In genomic region chrX:149551939-149552248, GRCh38 we compare ENCODE assay signal across 13 cellular contexts. TPM values are rescaled to one million over a fixed set of nuclear protein-coding genes. Genes with fewer than 3 reads are reported as not detected.
DNase-seq lines count a peak whose midpoint lies in the region; ATAC-seq, FAIRE-seq and TF ChIP-seq lines count a peak whose summit lies in the region.
"Not testable (repeated sequence)": the region's sequence is repeated elsewhere in the genome, so short reads cannot be mapped to it uniquely, and the experiment has no call there.
"Had no signal": no experiment of that assay in that cellular context is flagged by ENCODE, and none has a peak within 500 bp of the region (broad histone marks: within the 10 kb centered on the region; RNA-seq: fewer than 3 reads in every experiment).

No MANE protein-coding gene starts in this region.

- H3K36me3 Mint-ChIP-seq in activated T-cell treated with anti-CD3 and anti-CD28 coated beads, Interleukin-2, amount 50 U/mL, for 4 hours (ENCODE audit: insufficient read depth); stimulated activated effector memory CD8-positive, alpha-beta T cell treated with anti-CD3 and anti-CD28 coated beads, Interleukin-12 subunit alpha, Interleukin-12 subunit beta, amount 100 ng/mL, for 72 hours: not testable (repeated sequence)

- H3K9ac ChIP-seq in endothelial cell of umbilical vein (replicated peaks; ENCODE audit: extremely low read depth, insufficient read depth, low read length) = not testable (repeated sequence)

- H4K20me1 ChIP-seq in endothelial cell of umbilical vein (replicated peaks; ENCODE audit: control insufficient read depth, extremely low read depth, insufficient read depth, low read length) = not testable (repeated sequence)

- not testable (repeated sequence) for H3K4me2 ChIP-seq in endothelial cell of umbilical vein (ENCODE audit: insufficient read depth, low read length)

- H3K27me3 ChIP-seq in Panc1 (ENCODE audit: control insufficient read depth, insufficient read depth, low read length); endothelial cell of umbilical vein (ENCODE audit: control insufficient read depth in 2 of 2, insufficient read depth in 2 of 2, low read length in 2 of 2): not testable (repeated sequence)

- not testable (repeated sequence) for H3K4me3 Mint-ChIP-seq in activated T-cell treated with anti-CD3 and anti-CD28 coated beads, Interleukin-2, amount 50 U/mL, for 4 hours; stimulated activated effector memory CD8-positive, alpha-beta T cell treated with anti-CD3 and anti-CD28 coated beads, Interleukin-12 subunit alpha, Interleukin-12 subunit beta, amount 100 ng/mL, for 72 hours

- not testable (repeated sequence) for H3K4me3 ChIP-seq in Panc1 (ENCODE audit: low read depth in 2 of 2, low read length in 2 of 2); endothelial cell of umbilical vein (replicated peaks in 1 of 3; ENCODE audit: insufficient read depth in 1 of 3, low read depth in 1 of 3, low read length in 3 of 3)

- not testable (repeated sequence) for H3K27me3 Mint-ChIP-seq in activated T-cell treated with anti-CD3 and anti-CD28 coated beads, Interleukin-2, amount 50 U/mL, for 4 hours (ENCODE audit: low read depth)

- H3K9me3 Mint-ChIP-seq in activated T-cell treated with anti-CD3 and anti-CD28 coated beads, Interleukin-2, amount 50 U/mL, for 4 hours; stimulated activated effector memory CD8-positive, alpha-beta T cell treated with anti-CD3 and anti-CD28 coated beads, Interleukin-12 subunit alpha, Interleukin-12 subunit beta, amount 100 ng/mL, for 72 hours: not testable (repeated sequence)

- not testable (repeated sequence) for H3K27ac Mint-ChIP-seq in stimulated activated effector memory CD8-positive, alpha-beta T cell treated with anti-CD3 and anti-CD28 coated beads, Interleukin-12 subunit alpha, Interleukin-12 subunit beta, amount 100 ng/mL, for 72 hours

- 0 out of 2 replicates have a peak, but pooled peaks have one; percentile 29 for ATAC-seq in Panc1
- ATAC-seq in activated T-cell treated with anti-CD3 and anti-CD28 coated beads, Interleukin-2, amount 50 U/mL, for 4 hours = peak; percentile 13 to 15
- ATAC-seq in stimulated activated effector memory CD8-positive, alpha-beta T cell treated with anti-CD3 and anti-CD28 coated beads, Interleukin-12 subunit alpha, Interleukin-12 subunit beta, amount 100 ng/mL, for 72 hours = peak; percentile 62

- not testable (repeated sequence) for H3K79me2 ChIP-seq in endothelial cell of umbilical vein (ENCODE audit: control insufficient read depth, insufficient read depth, low read length)

- not testable (repeated sequence) for H3K4me1 ChIP-seq in Panc1 (ENCODE audit: control insufficient read depth, insufficient read depth, low read length); endothelial cell of umbilical vein (ENCODE audit: control insufficient read depth, extremely low read depth, insufficient read depth, low read length)

- not testable (repeated sequence) for H3K9me1 ChIP-seq in endothelial cell of umbilical vein (replicated peaks; ENCODE audit: control insufficient read depth, extremely low read depth, insufficient read depth, low read length)

- H3K36me3 ChIP-seq in Panc1 (ENCODE audit: control insufficient read depth, insufficient read depth, low read length); endothelial cell of umbilical vein (ENCODE audit: control insufficient read depth in 2 of 2, extremely low read depth in 1 of 2, insufficient read depth in 2 of 2, low read length in 2 of 2): not testable (repeated sequence)

- not testable (repeated sequence) for H3K4me1 Mint-ChIP-seq in activated T-cell treated with anti-CD3 and anti-CD28 coated beads, Interleukin-2, amount 50 U/mL, for 4 hours (ENCODE audit: low read depth); stimulated activated effector memory CD8-positive, alpha-beta T cell treated with anti-CD3 and anti-CD28 coated beads, Interleukin-12 subunit alpha, Interleukin-12 subunit beta, amount 100 ng/mL, for 72 hours

- CTCF ChIA-PET in Panc1 (lab: Charles Lee); endothelial cell of umbilical vein (lab: Charles Lee): not testable (repeated sequence)

- BruUV-seq in Panc1 (replicated peaks; lab: Mats Ljungman, UMichigan); endothelial cell of umbilical vein (replicated peaks; lab: Mats Ljungman, UMichigan): not testable (repeated sequence)

- not testable (repeated sequence) for H3K9me3 ChIP-seq in Panc1 (ENCODE audit: control insufficient read depth, insufficient read depth, low read depth, low read length); endothelial cell of umbilical vein (replicated peaks; ENCODE audit: control insufficient read depth, insufficient read depth, low read length)

- DNase-seq in GM19239 (ENCODE audit: insufficient read length, low spot score); Panc1 (ENCODE audit: low read depth, low spot score); activated T-cell treated with anti-CD3 and anti-CD28 coated beads, Interleukin-2, amount 50 U/mL, for 4 hours; endothelial cell of umbilical vein (ENCODE audit: low read depth, low spot score); stimulated activated effector memory CD8-positive, alpha-beta T cell treated with anti-CD3 and anti-CD28 coated beads, Interleukin-12 subunit alpha, Interleukin-12 subunit beta, amount 100 ng/mL, for 72 hours (ENCODE audit: low spot score in 2 of 2): not testable (repeated sequence)

- H2AFZ ChIP-seq in endothelial cell of umbilical vein (ENCODE audit: low read depth, low read length) = not testable (repeated sequence)

- TF ChIP-seq POLR2A in endothelial cell of umbilical vein (IDR thresholded peaks at IDR 0.05; ENCODE audit: low read depth, low read length) = not testable (repeated sequence)

- POLR2A ChIA-PET in Panc1 (lab: Charles Lee); endothelial cell of umbilical vein (lab: Charles Lee): not testable (repeated sequence)

- not testable (repeated sequence) for TF ChIP-seq CTCF in Panc1 (IDR thresholded peaks at IDR 0.05); endothelial cell of umbilical vein (IDR thresholded peaks at IDR 0.05; ENCODE audit: extremely low read depth in 1 of 2, insufficient read depth in 1 of 2, low read depth in 1 of 2, low read length in 2 of 2)

- H3K27ac ChIP-seq in Panc1 (ENCODE audit: low read length); endothelial cell of umbilical vein (ENCODE audit: insufficient read depth, low read depth, low read length): not testable (repeated sequence)

- dilution Hi-C loops in endothelial cell of umbilical vein (cut with MboI; ENCODE audit: extremely low pct_ligation_motif_present, low sequenced_read_pairs) = not testable (repeated sequence)

- intact Hi-C loops in Panc1 (cut with micrococcal nuclease; ENCODE audit: unreplicated experiment); endothelial cell of umbilical vein (cut with micrococcal nuclease): not testable (repeated sequence)

- in situ Hi-C loops in Panc1 (cut with HindIII; ENCODE audit: low pct_unique_long_range_greater_than_20kb, low sequenced_read_pairs) = not testable (repeated sequence)

- FAIRE-seq in GM19239 (lab: Jason Lieb, UNC) (peak; percentile 64), endothelial cell of umbilical vein (lab: Jason Lieb, UNC) (peak; percentile 85)

RNA-seq across cellular contexts. Expression of gene HSFX3, which starts 2.2 kb away (rescaled TPM):
- not detected for total RNA-seq in Panc1 (2021; ENCODE audit: unreplicated experiment)
- polyA plus RNA-seq in Panc1 (2012; ENCODE audit: insufficient read length) = not detected
- not detected for total RNA-seq in activated T-cell treated with anti-CD3 and anti-CD28 coated beads, Interleukin-2, amount 50 U/mL, for 4 hours
- not detected in 2 replicates for total RNA-seq in endothelial cell of umbilical vein
- polyA plus RNA-seq in endothelial cell of umbilical vein = not detected in 2 replicates
- polyA plus RNA-seq in endothelial cell of umbilical vein (2011; cell fraction: cytosol; rRNA removed) = not detected in 2 replicates
- not detected in 2 replicates for polyA plus RNA-seq in endothelial cell of umbilical vein (2011; cell fraction: nucleus; rRNA removed)
- polyA plus RNA-seq in endothelial cell of umbilical vein (2012) = not detected in 2 replicates
- polyA minus RNA-seq in endothelial cell of umbilical vein = not detected in 2 replicates
- not detected for polyA minus RNA-seq in endothelial cell of umbilical vein (2011; cell fraction: cytosol; rRNA and poly(A)+ RNA removed)
- polyA minus RNA-seq in endothelial cell of umbilical vein (2011; cell fraction: nucleus; rRNA and poly(A)+ RNA removed) = not detected in 2 replicates
- total RNA-seq: A172; A673; Calu3; CD4-positive, alpha-beta memory T cell; Daoy; G401; HFFc6 had no signal
- polyA plus RNA-seq: BJ; CD4-positive, alpha-beta memory T cell had no signal

RNA-seq across cellular contexts. Expression of gene EOLA1, which starts 11.1 kb away (rescaled TPM):
- total RNA-seq in Panc1 (2021; ENCODE audit: unreplicated experiment) (26.8 TPM), endothelial cell of umbilical vein (17.5 and 24.6 TPM in 2 replicates)
- 28.5 TPM for polyA plus RNA-seq in Panc1 (2012; ENCODE audit: insufficient read length)
- total RNA-seq in activated T-cell treated with anti-CD3 and anti-CD28 coated beads, Interleukin-2, amount 50 U/mL, for 4 hours = 10 to 100 TPM; 21.7 to 40.9 (median 22.6) TPM
- 11.2 and 12.5 TPM in 2 replicates for polyA plus RNA-seq in endothelial cell of umbilical vein
- polyA plus RNA-seq in endothelial cell of umbilical vein (2011; cell fraction: cytosol; rRNA removed) = 15.1 and 15.8 TPM in 2 replicates
- 19.6 and 20.0 TPM in 2 replicates for polyA plus RNA-seq in endothelial cell of umbilical vein (2011; cell fraction: nucleus; rRNA removed)
- polyA plus RNA-seq in endothelial cell of umbilical vein (2012) = 14.8 and 17.0 TPM in 2 replicates
- 7.6 and 10.8 TPM in 2 replicates for polyA minus RNA-seq in endothelial cell of umbilical vein
- 9.3 TPM for polyA minus RNA-seq in endothelial cell of umbilical vein (2011; cell fraction: cytosol; rRNA and poly(A)+ RNA removed)
- 8.3 and 12.3 TPM in 2 replicates for polyA minus RNA-seq in endothelial cell of umbilical vein (2011; cell fraction: nucleus; rRNA and poly(A)+ RNA removed)

RNA-seq across cellular contexts. Expression of gene MAGEA9B, which starts 35.4 kb away (rescaled TPM):
- not detected for total RNA-seq in Panc1 (2021; ENCODE audit: unreplicated experiment)
- not detected for polyA plus RNA-seq in Panc1 (2012; ENCODE audit: insufficient read length)
- total RNA-seq in activated T-cell treated with anti-CD3 and anti-CD28 coated beads, Interleukin-2, amount 50 U/mL, for 4 hours = not detected
- total RNA-seq in endothelial cell of umbilical vein = not detected in 2 replicates
- not detected in 2 replicates for polyA plus RNA-seq in endothelial cell of umbilical vein
- polyA plus RNA-seq in endothelial cell of umbilical vein (2011; cell fraction: cytosol; rRNA removed) = not detected in 2 replicates
- polyA plus RNA-seq in endothelial cell of umbilical vein (2011; cell fraction: nucleus; rRNA removed) = not detected in 2 replicates
- not detected in 2 replicates for polyA plus RNA-seq in endothelial cell of umbilical vein (2012)
- polyA minus RNA-seq in endothelial cell of umbilical vein = 0.30 TPM in 1 of 2 replicates, not detected in the other
- not detected for polyA minus RNA-seq in endothelial cell of umbilical vein (2011; cell fraction: cytosol; rRNA and poly(A)+ RNA removed)
- not detected in 2 replicates for polyA minus RNA-seq in endothelial cell of umbilical vein (2011; cell fraction: nucleus; rRNA and poly(A)+ RNA removed)
- total RNA-seq: A172; A673; Calu3; CD4-positive, alpha-beta memory T cell; G401; HFFc6 had no signal
- polyA plus RNA-seq: BJ; CD4-positive, alpha-beta memory T cell had no signal

RNA-seq across cellular contexts. Expression of gene HSFX2, which starts 43.2 kb away (rescaled TPM):
- total RNA-seq in Panc1 (2021; ENCODE audit: unreplicated experiment) = 0.26 TPM
- polyA plus RNA-seq in Panc1 (2012; ENCODE audit: insufficient read length) = not detected
- total RNA-seq in activated T-cell treated with anti-CD3 and anti-CD28 coated beads, Interleukin-2, amount 50 U/mL, for 4 hours = not detected
- total RNA-seq in endothelial cell of umbilical vein = 0.55 TPM in 1 of 2 replicates, not detected in the other
- polyA plus RNA-seq in endothelial cell of umbilical vein = 0.11 and 0.86 TPM in 2 replicates
- 0.39 TPM in 1 of 2 replicates, not detected in the other for polyA plus RNA-seq in endothelial cell of umbilical vein (2011; cell fraction: cytosol; rRNA removed)
- 0.74 TPM in 1 of 2 replicates, not detected in the other for polyA plus RNA-seq in endothelial cell of umbilical vein (2011; cell fraction: nucleus; rRNA removed)
- polyA plus RNA-seq in endothelial cell of umbilical vein (2012) = not detected in 2 replicates
- not detected in 2 replicates for polyA minus RNA-seq in endothelial cell of umbilical vein
- not detected for polyA minus RNA-seq in endothelial cell of umbilical vein (2011; cell fraction: cytosol; rRNA and poly(A)+ RNA removed)
- not detected in 2 replicates for polyA minus RNA-seq in endothelial cell of umbilical vein (2011; cell fraction: nucleus; rRNA and poly(A)+ RNA removed)
- total RNA-seq: A172, A673, Daoy, G401 had no signal

RNA-seq across cellular contexts. Expression of gene IDS, which starts 46.8 kb away (rescaled TPM):
- total RNA-seq in Panc1 (2021; ENCODE audit: unreplicated experiment) (78.7 TPM), endothelial cell of umbilical vein (35.2 and 42.2 TPM in 2 replicates)
- 78.4 TPM for polyA plus RNA-seq in Panc1 (2012; ENCODE audit: insufficient read length)
- total RNA-seq in activated T-cell treated with anti-CD3 and anti-CD28 coated beads, Interleukin-2, amount 50 U/mL, for 4 hours = 10 to 100 TPM; 37.1 to 46.1 (median 38.7) TPM
- 42.9 and 44.0 TPM in 2 replicates for polyA plus RNA-seq in endothelial cell of umbilical vein
- polyA plus RNA-seq in endothelial cell of umbilical vein (2011; cell fraction: cytosol; rRNA removed) = 41.1 and 42.8 TPM in 2 replicates
- 44.1 and 46.1 TPM in 2 replicates for polyA plus RNA-seq in endothelial cell of umbilical vein (2011; cell fraction: nucleus; rRNA removed)
- polyA plus RNA-seq in endothelial cell of umbilical vein (2012) = 39.4 and 43.7 TPM in 2 replicates
- polyA minus RNA-seq in endothelial cell of umbilical vein = 56.8 and 73.5 TPM in 2 replicates
- 4.5 TPM for polyA minus RNA-seq in endothelial cell of umbilical vein (2011; cell fraction: cytosol; rRNA and poly(A)+ RNA removed)
- 27.7 and 31.7 TPM in 2 replicates for polyA minus RNA-seq in endothelial cell of umbilical vein (2011; cell fraction: nucleus; rRNA and poly(A)+ RNA removed)
